Comparison of ENCODE assay signal across 8 cellular contexts in the genomic region with DNA sequence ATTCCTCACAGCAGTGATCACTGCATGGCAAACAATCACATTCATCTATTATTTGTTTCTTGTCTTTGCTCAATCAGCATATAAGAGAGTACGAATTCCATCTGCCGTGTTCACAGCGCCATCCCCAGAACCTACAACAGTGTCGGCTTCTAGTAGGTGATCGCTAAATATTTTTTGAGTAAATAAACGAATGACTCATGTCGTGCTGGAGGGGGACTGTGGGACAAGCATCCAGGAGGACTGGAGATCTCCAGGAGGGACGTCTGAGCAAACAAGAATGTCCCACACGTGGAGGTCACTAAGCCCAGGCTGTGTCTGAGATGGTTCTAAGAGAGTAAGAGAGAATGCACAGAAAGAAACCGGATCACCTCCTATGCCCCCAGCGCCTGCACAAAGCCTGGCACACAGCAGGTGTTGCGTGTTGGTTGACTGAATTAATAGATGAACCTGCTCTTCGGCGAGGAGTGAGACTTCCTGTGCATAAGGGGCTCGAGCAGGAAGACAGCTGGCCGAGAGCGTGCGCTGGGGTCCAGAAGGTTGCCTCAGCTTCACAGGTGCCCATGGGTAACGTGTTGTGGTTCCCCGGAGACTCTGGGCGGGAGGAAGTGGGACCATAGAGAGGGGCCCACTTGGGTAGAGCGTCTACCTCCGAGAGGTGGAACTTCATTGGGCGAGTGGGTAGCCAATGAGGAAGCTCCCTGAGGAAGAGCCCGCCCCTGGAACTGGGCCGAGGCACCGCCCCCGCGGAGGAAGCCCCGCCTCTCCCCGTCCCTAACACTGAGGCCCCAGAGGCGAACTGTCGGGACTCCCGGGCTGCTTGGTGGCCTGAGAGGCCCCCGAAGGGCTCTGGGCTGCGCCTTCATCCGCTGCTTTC.
DNase-seq lines count a peak whose midpoint lies in the region; ATAC-seq, FAIRE-seq and TF ChIP-seq lines count a peak whose summit lies in the region.

No MANE protein-coding gene starts in this region.

- peak overlapping the region; percentile 81 to 89 for H3K27ac ChIP-seq in A549

- ATAC-seq in A549 (peak; percentile 92 to 99), HG03159 (IDR thresholded peaks at IDR 0.05; ENCODE audit: unreplicated experiment) (peak; percentile 97)
- ATAC-seq in effector memory CD8-positive, alpha-beta T cell (replicated peaks), result peak; percentile 99

- peak overlapping the region; percentile 69 for H3K4me2 ChIP-seq in A549

- TF ChIP-seq EP300 in A549 (IDR thresholded peaks at IDR 0.05), result no peak

- CTCF ChIA-PET in A549 (lab: Yijun Ruan, JAX), result interaction anchor here (0.6 to 1.5 kb wide), 7 partner anchors 9 to 1223 kb away, joined by 3 to 4 read pairs (median 3); no protein-coding TSS in a partner anchor

- peak; percentile 96 to 97 for DNase-seq in A549 (ENCODE audit: low read depth in 1 of 2, low spot score in 1 of 2)
- DNase-seq in NCI-H446 treated with DMSO at 0.1 percent for 48 hours (lab: John Stamatoyannopoulos, UW), result peak; percentile 95
- peak; percentile 66 to 87 for DNase-seq in activated CD4-positive, alpha-beta T cell treated with anti-CD3 and anti-CD28 coated beads, Interleukin-2, amount 50 U/mL, for 24 hours (ENCODE audit: low read depth in 1 of 2, low spot score in 1 of 2)
- DNase-seq in effector memory CD8-positive, alpha-beta T cell, result peak; percentile 82 to 87 (median 82)
- DNase-seq in mucosa of gallbladder (ENCODE audit: low spot score), result peak; percentile 72
- DNase-seq in stimulated activated CD8-positive, alpha-beta memory T cell treated with anti-CD3 and anti-CD28 coated beads, Interleukin-4, amount 100 ng/mL, for 24 hours (ENCODE audit: low read depth), result peak; percentile 80

- H3K4me3 ChIP-seq in A549, result peak overlapping the region; percentile 55

- in situ Hi-C loops in GM18951 (cut with MboI; ENCODE audit: low sequenced_read_pairs, unreplicated experiment), result no loop called here

- TF ChIP-seq RAD21 in A549 (conservative IDR thresholded peaks at IDR 0.05 in 1 of 2, IDR thresholded peaks at IDR 0.05 in 1 of 2), result no peak; a peak in 1 of 5 replicates

- H3K9me3 Mint-ChIP-seq in effector memory CD8-positive, alpha-beta T cell, result no peaks in the 10 kb centered on the region

- POLR2A ChIA-PET in A549 (lab: Yijun Ruan, JAX), result interaction anchor here (0.8 to 1.1 kb wide), 5 partner anchors 9 to 314 kb away, joined by 3 to 11 read pairs (median 4); no protein-coding TSS in a partner anchor

- under 1% methylated on average over 29 of the region's 37 CpGs for WGBS in A549 (ENCODE audit: missing lambda C conversion rate)

- H3K27ac Mint-ChIP-seq in effector memory CD8-positive, alpha-beta T cell, result peak overlapping the region; percentile 14 to 47

- peaks cover 27 to 37% of the 10 kb centered on the region in 2 donors for H3K27me3 Mint-ChIP-seq in effector memory CD8-positive, alpha-beta T cell

- peaks cover 0 to 7% of the 10 kb centered on the region in 2 donors for H3K4me1 Mint-ChIP-seq in effector memory CD8-positive, alpha-beta T cell (ENCODE audit: low read depth in 2 of 2)

- H3K36me3 Mint-ChIP-seq in effector memory CD8-positive, alpha-beta T cell (ENCODE audit: insufficient read depth), result no peaks in the 10 kb centered on the region

- FAIRE-seq in A549 (lab: Jason Lieb, UNC), result peak; percentile 88

- TF ChIP-seq CTCF in A549 (IDR thresholded peaks at IDR 0.05), result no peak

- H3K4me3 Mint-ChIP-seq in effector memory CD8-positive, alpha-beta T cell, result no peak overlapping the region

- no peaks in the 10 kb centered on the region for H3K9me3 ChIP-seq in A549

- TF ChIP-seq POLR2A in A549 (IDR thresholded peaks at IDR 0.05; ENCODE audit: low read length), result peak; percentile 66
- peak; percentile 72 for TF ChIP-seq POLR2A in GM18951 (IDR thresholded peaks at IDR 0.05; ENCODE audit: extremely low read depth, insufficient read depth, insufficient read length)

- H3K4me1 ChIP-seq in A549, result 0 out of 3 replicates have a peak, but pooled peaks cover 7% of the 10 kb centered on the region

TF ChIP-seq in A549, 52 proteins besides CTCF, POLR2A, EP300 and RAD21:
- TF ChIP-seq FOSB (CRISPR knock-in tag; IDR thresholded peaks at IDR 0.05) (no peak), FOSL2 (IDR thresholded peaks at IDR 0.05) (no peak), FOSL2 (CRISPR knock-in tag; IDR thresholded peaks at IDR 0.05) (peak; percentile 69), MAFK (IDR thresholded peaks at IDR 0.05; ENCODE audit: partially characterized antibody) (peak; percentile 86), USF2 (IDR thresholded peaks at IDR 0.05) (no peak), JUN (IDR thresholded peaks at IDR 0.05) (peak; percentile 46 to 73; a peak in 3 of 5 replicates), GATA3 (IDR thresholded peaks at IDR 0.05; ENCODE audit: borderline replicate concordance) (peak; percentile 41; the same call in 1 of the 2 replicates), HOXB13 (CRISPR knock-in tag; IDR thresholded peaks at IDR 0.05; ENCODE audit: low read depth) (0 out of 2 replicates have a peak, but pooled peaks have one; percentile 38), TFCP2L1 (CRISPR knock-in tag; IDR thresholded peaks at IDR 0.05) (no peak), CEBPB (IDR thresholded peaks at IDR 0.05) (no peak), CHD2 (IDR thresholded peaks at IDR 0.05; ENCODE audit: low read length, partially characterized antibody) (no peak), MAX (IDR thresholded peaks at IDR 0.05) (peak; percentile 91)
- TF ChIP-seq, protein P1, sequence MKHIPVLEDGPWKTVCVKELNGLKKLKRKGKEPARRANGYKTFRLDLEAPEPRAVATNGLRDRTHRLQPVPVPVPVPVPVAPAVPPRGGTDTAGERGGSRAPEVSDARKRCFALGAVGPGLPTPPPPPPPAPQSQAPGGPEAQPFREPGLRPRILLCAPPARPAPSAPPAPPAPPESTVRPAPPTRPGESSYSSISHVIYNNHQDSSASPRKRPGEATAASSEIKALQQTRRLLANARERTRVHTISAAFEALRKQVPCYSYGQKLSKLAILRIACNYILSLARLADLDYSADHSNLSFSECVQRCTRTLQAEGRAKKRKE (CRISPR knock-in tag; IDR thresholded peaks at IDR 0.05; ENCODE audit: low read depth), result 0 out of 2 replicates have a peak, but pooled peaks have one; percentile 6
- TF ChIP-seq, protein P2, sequence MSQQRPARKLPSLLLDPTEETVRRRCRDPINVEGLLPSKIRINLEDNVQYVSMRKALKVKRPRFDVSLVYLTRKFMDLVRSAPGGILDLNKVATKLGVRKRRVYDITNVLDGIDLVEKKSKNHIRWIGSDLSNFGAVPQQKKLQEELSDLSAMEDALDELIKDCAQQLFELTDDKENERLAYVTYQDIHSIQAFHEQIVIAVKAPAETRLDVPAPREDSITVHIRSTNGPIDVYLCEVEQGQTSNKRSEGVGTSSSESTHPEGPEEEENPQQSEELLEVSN (IDR thresholded peaks at IDR 0.05; ENCODE audit: borderline replicate concordance, low read depth), result peak; percentile 96

Comparison
In these comparisons a context has a peak if more than half of its experiments do, and no peak if none do; other contexts are left out.
1. Peak in every context shown above with its lines: DNase-seq, ATAC-seq, H3K4me3 ChIP-seq and H3K27ac ChIP-seq.